ENCODE assay signal across 1 cellular context in the genomic region with DNA sequence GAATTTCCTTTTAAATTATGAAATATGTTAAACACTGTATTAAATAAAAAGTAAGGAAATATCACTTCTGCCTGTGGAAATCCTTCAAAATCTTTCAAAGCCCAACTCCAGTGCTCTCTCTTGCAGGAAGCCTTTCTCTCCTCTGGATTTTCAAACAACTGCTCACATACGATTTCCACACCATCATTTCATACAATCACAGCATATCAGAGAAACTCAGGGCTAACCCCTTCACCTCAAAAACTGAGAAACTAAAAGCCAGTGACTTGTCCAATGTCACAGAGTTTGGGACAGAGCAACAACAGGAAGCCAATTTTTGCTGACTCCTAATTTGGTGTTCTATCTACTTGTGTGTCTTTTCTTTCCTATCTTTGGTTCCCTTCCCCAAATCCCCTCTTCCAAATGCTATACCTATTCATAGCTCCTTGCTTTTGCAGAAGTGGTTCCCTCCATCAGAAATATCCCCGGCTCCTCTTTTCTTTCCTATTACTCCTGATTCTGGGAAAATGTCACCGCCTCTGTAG.
TF ChIP-seq lines count a peak whose summit lies in the region.

No MANE protein-coding gene starts in this region.

TF ChIP-seq in K562, 482 proteins besides CTCF, POLR2A, EP300 and RAD21 (continued from another document):
- TF ChIP-seq, protein P1, sequence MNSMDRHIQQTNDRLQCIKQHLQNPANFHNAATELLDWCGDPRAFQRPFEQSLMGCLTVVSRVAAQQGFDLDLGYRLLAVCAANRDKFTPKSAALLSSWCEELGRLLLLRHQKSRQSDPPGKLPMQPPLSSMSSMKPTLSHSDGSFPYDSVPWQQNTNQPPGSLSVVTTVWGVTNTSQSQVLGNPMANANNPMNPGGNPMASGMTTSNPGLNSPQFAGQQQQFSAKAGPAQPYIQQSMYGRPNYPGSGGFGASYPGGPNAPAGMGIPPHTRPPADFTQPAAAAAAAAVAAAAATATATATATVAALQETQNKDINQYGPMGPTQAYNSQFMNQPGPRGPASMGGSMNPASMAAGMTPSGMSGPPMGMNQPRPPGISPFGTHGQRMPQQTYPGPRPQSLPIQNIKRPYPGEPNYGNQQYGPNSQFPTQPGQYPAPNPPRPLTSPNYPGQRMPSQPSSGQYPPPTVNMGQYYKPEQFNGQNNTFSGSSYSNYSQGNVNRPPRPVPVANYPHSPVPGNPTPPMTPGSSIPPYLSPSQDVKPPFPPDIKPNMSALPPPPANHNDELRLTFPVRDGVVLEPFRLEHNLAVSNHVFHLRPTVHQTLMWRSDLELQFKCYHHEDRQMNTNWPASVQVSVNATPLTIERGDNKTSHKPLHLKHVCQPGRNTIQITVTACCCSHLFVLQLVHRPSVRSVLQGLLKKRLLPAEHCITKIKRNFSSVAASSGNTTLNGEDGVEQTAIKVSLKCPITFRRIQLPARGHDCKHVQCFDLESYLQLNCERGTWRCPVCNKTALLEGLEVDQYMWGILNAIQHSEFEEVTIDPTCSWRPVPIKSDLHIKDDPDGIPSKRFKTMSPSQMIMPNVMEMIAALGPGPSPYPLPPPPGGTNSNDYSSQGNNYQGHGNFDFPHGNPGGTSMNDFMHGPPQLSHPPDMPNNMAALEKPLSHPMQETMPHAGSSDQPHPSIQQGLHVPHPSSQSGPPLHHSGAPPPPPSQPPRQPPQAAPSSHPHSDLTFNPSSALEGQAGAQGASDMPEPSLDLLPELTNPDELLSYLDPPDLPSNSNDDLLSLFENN (IDR thresholded peaks at IDR 0.05; ENCODE audit: low read depth in 2 of 2, low read length in 2 of 2): no peak
- TF ChIP-seq MAFF (IDR thresholded peaks at IDR 0.05; ENCODE audit: low read length) (peak; percentile 63), NR4A1 (CRISPR knock-in tag; IDR thresholded peaks at IDR 0.05) (no peak), NR4A1 (tag; IDR thresholded peaks at IDR 0.05) (no peak), ZC3H8 (IDR thresholded peaks at IDR 0.05) (no peak), MAFK (IDR thresholded peaks at IDR 0.05; ENCODE audit: low read length) (peak; percentile 65), NFXL1 (CRISPR knock-in tag; IDR thresholded peaks at IDR 0.05) (no peak), PCBP1 (IDR thresholded peaks at IDR 0.05; ENCODE audit: low read depth, low read length, poor library complexity, severe bottlenecking) (no peak), SMC3 (conservative IDR thresholded peaks at IDR 0.05; ENCODE audit: insufficient read depth, low read depth, low read length) (no peak), ZNF561 (CRISPR knock-in tag; conservative IDR thresholded peaks at IDR 0.05) (no peak), SNRNP70 (optimal IDR thresholded peaks at IDR 0.05; ENCODE audit: low read depth, low read length) (no peak), GTF2A2 (tag; IDR thresholded peaks at IDR 0.05) (no peak), FOXA3 (CRISPR knock-in tag; conservative IDR thresholded peaks at IDR 0.05 in 1 of 2, IDR thresholded peaks at IDR 0.05 in 1 of 2) (no peak), KDM1A (IDR thresholded peaks at IDR 0.05) (peak; percentile 71 to 82), NR2F6 (CRISPR knock-in tag; IDR thresholded peaks at IDR 0.05) (no peak), C11orf30 (IDR thresholded peaks at IDR 0.05; ENCODE audit: low read depth) (peak; percentile 90), SRSF3 (IDR thresholded peaks at IDR 0.05; ENCODE audit: insufficient read depth, low read length) (no peak), ZNF197 (CRISPR knock-in tag; IDR thresholded peaks at IDR 0.05; ENCODE audit: low read depth) (no peak), TCF3 (CRISPR knock-in tag; IDR thresholded peaks at IDR 0.05) (no peak)
- TF ChIP-seq, protein P2, sequence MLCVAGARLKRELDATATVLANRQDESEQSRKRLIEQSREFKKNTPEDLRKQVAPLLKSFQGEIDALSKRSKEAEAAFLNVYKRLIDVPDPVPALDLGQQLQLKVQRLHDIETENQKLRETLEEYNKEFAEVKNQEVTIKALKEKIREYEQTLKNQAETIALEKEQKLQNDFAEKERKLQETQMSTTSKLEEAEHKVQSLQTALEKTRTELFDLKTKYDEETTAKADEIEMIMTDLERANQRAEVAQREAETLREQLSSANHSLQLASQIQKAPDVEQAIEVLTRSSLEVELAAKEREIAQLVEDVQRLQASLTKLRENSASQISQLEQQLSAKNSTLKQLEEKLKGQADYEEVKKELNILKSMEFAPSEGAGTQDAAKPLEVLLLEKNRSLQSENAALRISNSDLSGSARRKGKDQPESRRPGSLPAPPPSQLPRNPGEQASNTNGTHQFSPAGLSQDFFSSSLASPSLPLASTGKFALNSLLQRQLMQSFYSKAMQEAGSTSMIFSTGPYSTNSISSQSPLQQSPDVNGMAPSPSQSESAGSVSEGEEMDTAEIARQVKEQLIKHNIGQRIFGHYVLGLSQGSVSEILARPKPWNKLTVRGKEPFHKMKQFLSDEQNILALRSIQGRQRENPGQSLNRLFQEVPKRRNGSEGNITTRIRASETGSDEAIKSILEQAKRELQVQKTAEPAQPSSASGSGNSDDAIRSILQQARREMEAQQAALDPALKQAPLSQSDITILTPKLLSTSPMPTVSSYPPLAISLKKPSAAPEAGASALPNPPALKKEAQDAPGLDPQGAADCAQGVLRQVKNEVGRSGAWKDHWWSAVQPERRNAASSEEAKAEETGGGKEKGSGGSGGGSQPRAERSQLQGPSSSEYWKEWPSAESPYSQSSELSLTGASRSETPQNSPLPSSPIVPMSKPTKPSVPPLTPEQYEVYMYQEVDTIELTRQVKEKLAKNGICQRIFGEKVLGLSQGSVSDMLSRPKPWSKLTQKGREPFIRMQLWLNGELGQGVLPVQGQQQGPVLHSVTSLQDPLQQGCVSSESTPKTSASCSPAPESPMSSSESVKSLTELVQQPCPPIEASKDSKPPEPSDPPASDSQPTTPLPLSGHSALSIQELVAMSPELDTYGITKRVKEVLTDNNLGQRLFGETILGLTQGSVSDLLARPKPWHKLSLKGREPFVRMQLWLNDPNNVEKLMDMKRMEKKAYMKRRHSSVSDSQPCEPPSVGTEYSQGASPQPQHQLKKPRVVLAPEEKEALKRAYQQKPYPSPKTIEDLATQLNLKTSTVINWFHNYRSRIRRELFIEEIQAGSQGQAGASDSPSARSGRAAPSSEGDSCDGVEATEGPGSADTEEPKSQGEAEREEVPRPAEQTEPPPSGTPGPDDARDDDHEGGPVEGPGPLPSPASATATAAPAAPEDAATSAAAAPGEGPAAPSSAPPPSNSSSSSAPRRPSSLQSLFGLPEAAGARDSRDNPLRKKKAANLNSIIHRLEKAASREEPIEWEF (CRISPR knock-in tag; IDR thresholded peaks at IDR 0.05): no peak
- TF ChIP-seq, protein P3, sequence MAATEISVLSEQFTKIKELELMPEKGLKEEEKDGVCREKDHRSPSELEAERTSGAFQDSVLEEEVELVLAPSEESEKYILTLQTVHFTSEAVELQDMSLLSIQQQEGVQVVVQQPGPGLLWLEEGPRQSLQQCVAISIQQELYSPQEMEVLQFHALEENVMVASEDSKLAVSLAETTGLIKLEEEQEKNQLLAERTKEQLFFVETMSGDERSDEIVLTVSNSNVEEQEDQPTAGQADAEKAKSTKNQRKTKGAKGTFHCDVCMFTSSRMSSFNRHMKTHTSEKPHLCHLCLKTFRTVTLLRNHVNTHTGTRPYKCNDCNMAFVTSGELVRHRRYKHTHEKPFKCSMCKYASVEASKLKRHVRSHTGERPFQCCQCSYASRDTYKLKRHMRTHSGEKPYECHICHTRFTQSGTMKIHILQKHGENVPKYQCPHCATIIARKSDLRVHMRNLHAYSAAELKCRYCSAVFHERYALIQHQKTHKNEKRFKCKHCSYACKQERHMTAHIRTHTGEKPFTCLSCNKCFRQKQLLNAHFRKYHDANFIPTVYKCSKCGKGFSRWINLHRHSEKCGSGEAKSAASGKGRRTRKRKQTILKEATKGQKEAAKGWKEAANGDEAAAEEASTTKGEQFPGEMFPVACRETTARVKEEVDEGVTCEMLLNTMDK (IDR thresholded peaks at IDR 0.05; ENCODE audit: borderline replicate concordance, insufficient read depth, low read depth, low read length, poor library complexity, severe bottlenecking): no peak
- TF ChIP-seq, protein P4, sequence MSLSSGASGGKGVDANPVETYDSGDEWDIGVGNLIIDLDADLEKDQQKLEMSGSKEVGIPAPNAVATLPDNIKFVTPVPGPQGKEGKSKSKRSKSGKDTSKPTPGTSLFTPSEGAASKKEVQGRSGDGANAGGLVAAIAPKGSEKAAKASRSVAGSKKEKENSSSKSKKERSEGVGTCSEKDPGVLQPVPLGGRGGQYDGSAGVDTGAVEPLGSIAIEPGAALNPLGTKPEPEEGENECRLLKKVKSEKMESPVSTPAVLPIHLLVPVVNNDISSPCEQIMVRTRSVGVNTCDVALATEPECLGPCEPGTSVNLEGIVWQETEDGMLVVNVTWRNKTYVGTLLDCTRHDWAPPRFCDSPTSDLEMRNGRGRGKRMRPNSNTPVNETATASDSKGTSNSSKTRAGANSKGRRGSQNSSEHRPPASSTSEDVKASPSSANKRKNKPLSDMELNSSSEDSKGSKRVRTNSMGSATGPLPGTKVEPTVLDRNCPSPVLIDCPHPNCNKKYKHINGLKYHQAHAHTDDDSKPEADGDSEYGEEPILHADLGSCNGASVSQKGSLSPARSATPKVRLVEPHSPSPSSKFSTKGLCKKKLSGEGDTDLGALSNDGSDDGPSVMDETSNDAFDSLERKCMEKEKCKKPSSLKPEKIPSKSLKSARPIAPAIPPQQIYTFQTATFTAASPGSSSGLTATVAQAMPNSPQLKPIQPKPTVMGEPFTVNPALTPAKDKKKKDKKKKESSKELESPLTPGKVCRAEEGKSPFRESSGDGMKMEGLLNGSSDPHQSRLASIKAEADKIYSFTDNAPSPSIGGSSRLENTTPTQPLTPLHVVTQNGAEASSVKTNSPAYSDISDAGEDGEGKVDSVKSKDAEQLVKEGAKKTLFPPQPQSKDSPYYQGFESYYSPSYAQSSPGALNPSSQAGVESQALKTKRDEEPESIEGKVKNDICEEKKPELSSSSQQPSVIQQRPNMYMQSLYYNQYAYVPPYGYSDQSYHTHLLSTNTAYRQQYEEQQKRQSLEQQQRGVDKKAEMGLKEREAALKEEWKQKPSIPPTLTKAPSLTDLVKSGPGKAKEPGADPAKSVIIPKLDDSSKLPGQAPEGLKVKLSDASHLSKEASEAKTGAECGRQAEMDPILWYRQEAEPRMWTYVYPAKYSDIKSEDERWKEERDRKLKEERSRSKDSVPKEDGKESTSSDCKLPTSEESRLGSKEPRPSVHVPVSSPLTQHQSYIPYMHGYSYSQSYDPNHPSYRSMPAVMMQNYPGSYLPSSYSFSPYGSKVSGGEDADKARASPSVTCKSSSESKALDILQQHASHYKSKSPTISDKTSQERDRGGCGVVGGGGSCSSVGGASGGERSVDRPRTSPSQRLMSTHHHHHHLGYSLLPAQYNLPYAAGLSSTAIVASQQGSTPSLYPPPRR (CRISPR knock-in tag; IDR thresholded peaks at IDR 0.05; ENCODE audit: borderline replicate concordance): no peak
TF ChIP-seq in K562: peak in this region for 7.
